ENCODE assay signal across 25 cellular contexts in genomic region chr14:105711058-105711620, GRCh38.
"Had no signal": no experiment of that assay in that cellular context is flagged by ENCODE, and none has a peak within 500 bp of the region (broad histone marks: within the 10 kb centered on the region; RNA-seq: fewer than 3 reads in every experiment).

No MANE protein-coding gene starts in this region.

- DNase-seq: activated CD4-positive, alpha-beta T cell treated with anti-CD3 and anti-CD28 coated beads for 4 hours; activated CD8-positive, alpha-beta T cell treated with anti-CD3 and anti-CD28 coated beads, Interleukin-2, amount 10 ng/mL, durations not matched to agents 7 days and 5 days; activated effector memory CD4-positive, alpha-beta T cell treated with Interleukin-2 at 50 U/mL for 16 hours; activated naive CD4-positive, alpha-beta T cell; activated naive CD8-positive, alpha-beta T cell treated with anti-CD3 and anti-CD28 coated beads, Interleukin-2, amount 50 U/mL, for 24 hours; amniotic stem cell; body of pancreas; NCI-H1092; NCI-H1417; NCI-H1930; NCI-H345; NCI-H510A; NCI-H526 treated with DMSO at 0.1 percent for 48 hours; NCI-H82; T-helper 1 cell; WERI-Rb-1 had no signal

- ATAC-seq: activated CD4-positive, CD25-positive, alpha-beta regulatory T cell treated with anti-CD3 and anti-CD28 coated beads, Interleukin-2, amount 50 U/mL, for 24 hours; activated CD8-positive, alpha-beta T cell treated with anti-CD3 and anti-CD28 coated beads, Interleukin-2, amount 10 ng/mL, durations not matched to agents 7 days and 5 days; activated naive CD4-positive, alpha-beta T cell treated with anti-CD3 and anti-CD28 coated beads, Interleukin-2, amount 50 U/mL, for 72 hours; activated naive CD8-positive, alpha-beta T cell treated with anti-CD3 and anti-CD28 coated beads, Interleukin-2, amount 50 U/mL, for 24 hours; body of pancreas; Right ventricle myocardium inferior had no signal

- H3K4me1 ChIP-seq: ascending aorta, body of pancreas had no signal

- H3K27me3 ChIP-seq: ascending aorta, body of pancreas had no signal

- H3K9ac ChIP-seq: KMS-11 had no signal

- H3K27me3 Mint-ChIP-seq: activated naive CD8-positive, alpha-beta T cell treated with anti-CD3 and anti-CD28 coated beads, Interleukin-2, amount 50 U/mL, for 24 hours; central memory CD8-positive, alpha-beta T cell; IgD-negative memory B cell had no signal

- H3K36me3 ChIP-seq: ascending aorta, WERI-Rb-1 had no signal

- H3K9me3 ChIP-seq: ascending aorta, body of pancreas had no signal

- H3K4me1 Mint-ChIP-seq: activated naive CD8-positive, alpha-beta T cell treated with anti-CD3 and anti-CD28 coated beads, Interleukin-2, amount 50 U/mL, for 24 hours; central memory CD8-positive, alpha-beta T cell had no signal

- H3K36me3 Mint-ChIP-seq: activated naive CD4-positive, alpha-beta T cell treated with anti-CD3 and anti-CD28 coated beads, Interleukin-2, amount 50 U/mL, for 72 hours; IgD-negative memory B cell had no signal

- H3K4me3 ChIP-seq: ascending aorta, body of pancreas, SK-N-MC had no signal

- H3K9me3 Mint-ChIP-seq: activated naive CD4-positive, alpha-beta T cell treated with anti-CD3 and anti-CD28 coated beads, Interleukin-2, amount 50 U/mL, for 72 hours; activated naive CD8-positive, alpha-beta T cell treated with anti-CD3 and anti-CD28 coated beads, Interleukin-2, amount 50 U/mL, for 24 hours; activated T-helper 1 cell treated with anti-CD3 and anti-CD28 coated beads, Interleukin-12 subunit alpha, Interleukin-12 subunit beta, Interleukin-2, Interleukin-4 antibody, amounts not matched to agents 30 ng/mL and 10 ng/mL and 1 ng/mL, durations not matched to agents 14 hours and 24 hours and 36 hours; central memory CD8-positive, alpha-beta T cell; IgD-negative memory B cell had no signal

- H3K27ac ChIP-seq: ascending aorta, body of pancreas, KMS-11, SK-N-MC, WERI-Rb-1 had no signal

- H3K27ac Mint-ChIP-seq: activated CD8-positive, alpha-beta T cell treated with anti-CD3 and anti-CD28 coated beads, Interleukin-2, amount 10 ng/mL, durations not matched to agents 7 days and 5 days; activated naive CD4-positive, alpha-beta T cell treated with anti-CD3 and anti-CD28 coated beads, Interleukin-2, amount 50 U/mL, for 72 hours; activated naive CD8-positive, alpha-beta T cell treated with anti-CD3 and anti-CD28 coated beads, Interleukin-2, amount 50 U/mL, for 24 hours; activated T-helper 1 cell treated with anti-CD3 and anti-CD28 coated beads, Interleukin-12 subunit alpha, Interleukin-12 subunit beta, Interleukin-2, Interleukin-4 antibody, amounts not matched to agents 30 ng/mL and 10 ng/mL and 1 ng/mL, durations not matched to agents 14 hours and 24 hours and 36 hours had no signal

- H3K4me3 Mint-ChIP-seq: activated CD8-positive, alpha-beta T cell treated with anti-CD3 and anti-CD28 coated beads, Interleukin-2, amount 10 ng/mL, durations not matched to agents 7 days and 5 days; activated naive CD8-positive, alpha-beta T cell treated with anti-CD3 and anti-CD28 coated beads, Interleukin-2, amount 50 U/mL, for 24 hours; activated T-helper 1 cell treated with anti-CD3 and anti-CD28 coated beads, Interleukin-12 subunit alpha, Interleukin-12 subunit beta, Interleukin-2, Interleukin-4 antibody, amounts not matched to agents 30 ng/mL and 10 ng/mL and 1 ng/mL, durations not matched to agents 14 hours and 24 hours and 36 hours; central memory CD8-positive, alpha-beta T cell had no signal
